Comparison of ENCODE assay signal across 18 cellular contexts in genomic region chr3:105899528-105899927, GRCh38. TPM values are rescaled to one million over a fixed set of nuclear protein-coding genes. Genes with fewer than 3 reads are reported as not detected.
A peak's percentile ranks its signal among the peaks of the same experiment; 100 is the strongest.
DNase-seq lines count a peak whose midpoint lies in the region; ATAC-seq and TF ChIP-seq lines count a peak whose summit lies in the region.
"Had no signal": no experiment of that assay in that cellular context is flagged by ENCODE, and none has a peak within 500 bp of the region (broad histone marks: within the 10 kb centered on the region; RNA-seq: fewer than 3 reads in every experiment).

No MANE protein-coding gene starts in this region.

- no peak for ATAC-seq in CD4-positive, alpha-beta T cell (ENCODE audit: poor library complexity)
- ATAC-seq in HG03280 (IDR thresholded peaks at IDR 0.05; ENCODE audit: unreplicated experiment) = no peak
- ATAC-seq: CD8-positive, alpha-beta T cell; heart left ventricle; left cardiac atrium; psoas muscle had no signal

- peak overlapping the region; percentile 68 for H3K27ac ChIP-seq in osteoblast (ENCODE audit: low read depth, low read length)
- H3K27ac ChIP-seq in CD4-positive, alpha-beta T cell (ENCODE audit: low read depth, low read length) = no peak overlapping the region
- H3K27ac ChIP-seq: ascending aorta, heart left ventricle, psoas muscle had no signal

- no peak overlapping the region for H3K27ac Mint-ChIP-seq in CD4-positive, alpha-beta T cell
- H3K27ac Mint-ChIP-seq: activated CD4-positive, alpha-beta memory T cell treated with anti-CD3 and anti-CD28 coated beads for 36 hours; CD8-positive, alpha-beta T cell; naive B cell had no signal

- H4K20me1 ChIP-seq in osteoblast (ENCODE audit: insufficient read depth, low read length) = no peaks in the 10 kb centered on the region

- no peaks in the 10 kb centered on the region for H3K27me3 Mint-ChIP-seq in CD4-positive, alpha-beta T cell
- H3K27me3 Mint-ChIP-seq: activated CD4-positive, alpha-beta memory T cell treated with anti-CD3 and anti-CD28 coated beads for 36 hours had no signal

- no peaks in the 10 kb centered on the region for H3K36me3 Mint-ChIP-seq in CD4-positive, alpha-beta T cell (ENCODE audit: low read depth)
- H3K36me3 Mint-ChIP-seq: CD8-positive, alpha-beta T cell had no signal

- H3K79me2 ChIP-seq in osteoblast (ENCODE audit: insufficient read depth, low read length) = no peaks in the 10 kb centered on the region

- intact Hi-C loops in CD4-positive, alpha-beta T cell (cut with DNase I, micrococcal nuclease) = no loop called here

- POLR2A ChIA-PET in CD4-positive, alpha-beta T cell (lab: Charles Lee) = no interaction called here

- H3K4me2 ChIP-seq in osteoblast (ENCODE audit: insufficient read depth, low read length) = no peak overlapping the region

- no peaks in the 10 kb centered on the region for H3K9me3 Mint-ChIP-seq in CD4-positive, alpha-beta T cell
- H3K9me3 Mint-ChIP-seq: activated CD4-positive, alpha-beta memory T cell treated with anti-CD3 and anti-CD28 coated beads for 36 hours; CD8-positive, alpha-beta T cell; naive B cell had no signal

- peaks cover 9% of the 10 kb centered on the region for H3K4me1 ChIP-seq in osteoblast (ENCODE audit: insufficient read depth, low read length)

- H3K36me3 ChIP-seq in osteoblast (ENCODE audit: insufficient read depth, low read length) = no peaks in the 10 kb centered on the region
- H3K36me3 ChIP-seq: ascending aorta, heart left ventricle had no signal

- no peak overlapping the region for H3K4me3 Mint-ChIP-seq in CD4-positive, alpha-beta T cell
- H3K4me3 Mint-ChIP-seq: activated CD4-positive, alpha-beta memory T cell treated with anti-CD3 and anti-CD28 coated beads for 36 hours; CD8-positive, alpha-beta T cell; naive B cell had no signal

- TF ChIP-seq CTCF in osteoblast (IDR thresholded peaks at IDR 0.05; ENCODE audit: extremely low read depth, low read depth, low read length) = no peak
- TF ChIP-seq CTCF in CD4-positive, alpha-beta T cell (IDR thresholded peaks at IDR 0.05) = no peak

- peak overlapping the region; percentile 54 for H2AFZ ChIP-seq in osteoblast (ENCODE audit: low read length)

- no peaks in the 10 kb centered on the region for H3K9me3 ChIP-seq in osteoblast (ENCODE audit: low read depth, low read length)
- H3K9me3 ChIP-seq in CD4-positive, alpha-beta T cell (ENCODE audit: control insufficient read depth, low read length) = no peaks in the 10 kb centered on the region
- H3K9me3 ChIP-seq: ascending aorta, heart left ventricle, psoas muscle had no signal

- no peak overlapping the region for H3K4me3 ChIP-seq in osteoblast (ENCODE audit: insufficient read depth, low read length)
- H3K4me3 ChIP-seq: ascending aorta, heart left ventricle, psoas muscle had no signal

- DNase-seq in ELR (ENCODE audit: low read depth) (peak; percentile 61), RKO (ENCODE audit: low spot score) (peak; percentile 68), fibroblast of gingiva (ENCODE audit: low read depth) (peak; percentile 66), osteoblast (ENCODE audit: insufficient read length, low spot score, missing footprints) (no peak), NCI-H82 treated with DMSO at 0.1 percent for 48 hours (lab: John Stamatoyannopoulos, UW; ENCODE audit: unreplicated experiment) (no peak)
- no peak for DNase-seq in CD4-positive, alpha-beta T cell
- DNase-seq in activated naive CD4-positive, alpha-beta T cell treated with Interleukin-2 at 50 U/mL for 16 hours = no peak
- DNase-seq: activated CD4-positive, alpha-beta memory T cell treated with anti-CD3 and anti-CD28 coated beads for 36 hours; activated effector memory CD4-positive, alpha-beta T cell treated with Interleukin-2 at 50 U/mL for 16 hours; CD8-positive, alpha-beta T cell; effector memory CD4-positive, alpha-beta T cell; heart left ventricle; left cardiac atrium; naive B cell; NK-92 treated with Interleukin-12 subunit alpha and Interleukin-12 subunit beta, amount 100 ng/mL, for 24 hours; psoas muscle had no signal

- H3K4me1 Mint-ChIP-seq in CD4-positive, alpha-beta T cell (ENCODE audit: low read depth) = no peaks in the 10 kb centered on the region
- H3K4me1 Mint-ChIP-seq: naive B cell had no signal

- CTCF ChIA-PET in CD4-positive, alpha-beta T cell (lab: Charles Lee) = interaction anchor here (0.6 kb wide), 1 partner anchor 355 kb away, joined by 3 read pairs; no protein-coding TSS in a partner anchor

- H3K27me3 ChIP-seq in osteoblast (ENCODE audit: insufficient read depth, low read length) = no peaks in the 10 kb centered on the region
- H3K27me3 ChIP-seq in CD4-positive, alpha-beta T cell (ENCODE audit: control insufficient read depth, insufficient read depth, low read length) = no peaks in the 10 kb centered on the region
- H3K27me3 ChIP-seq: ascending aorta, heart left ventricle had no signal

RNA-seq across cellular contexts. Expression of gene CBLB, which starts 30.7 kb away (rescaled TPM):
- total RNA-seq in osteoblast = 108 and 128 TPM in 2 replicates
- 100 to 1,000 TPM; 112 to 124 TPM for total RNA-seq in CD4-positive, alpha-beta T cell

Comparison
In these comparisons a context has a peak if more than half of its experiments do, and no peak if none do; other contexts are left out.
1. DNase-seq: peak in ELR (single experiment), RKO (single experiment) and fibroblast of gingiva (single experiment); none in osteoblast (single experiment), CD4-positive, alpha-beta T cell (0 of 10), NCI-H82 treated with DMSO at 0.1 percent for 48 hours (single experiment) and activated naive CD4-positive, alpha-beta T cell treated with Interleukin-2 at 50 U/mL for 16 hours (single experiment).